In genomic region chr6:15132854-15133670, GRCh38 we compare ENCODE assay signal across 13 cellular contexts.
DNase-seq lines count a peak whose midpoint lies in the region; ATAC-seq, FAIRE-seq and TF ChIP-seq lines count a peak whose summit lies in the region.
"Had no signal": no experiment of that assay in that cellular context is flagged by ENCODE, and none has a peak within 500 bp of the region (broad histone marks: within the 10 kb centered on the region; RNA-seq: fewer than 3 reads in every experiment).

No MANE protein-coding gene starts in this region.

- no peak overlapping the region for H3K4me3 Mint-ChIP-seq in immature natural killer cell
- H3K4me3 Mint-ChIP-seq: memory B cell had no signal

- TF ChIP-seq CTCF in OCI-LY3 (IDR thresholded peaks at IDR 0.05; ENCODE audit: low read depth, low read length) (no peak), fibroblast of mammary gland (conservative IDR thresholded peaks at IDR 0.05; ENCODE audit: control insufficient read depth, insufficient read depth, low read depth, low read length) (no peak)

- no peak overlapping the region for H3K27ac Mint-ChIP-seq in activated naive CD4-positive, alpha-beta T cell treated with anti-CD3 and anti-CD28 coated beads, Interleukin-2, amount 50 U/mL, for 72 hours
- H3K27ac Mint-ChIP-seq in immature natural killer cell = no peak overlapping the region
- H3K27ac Mint-ChIP-seq: CD8-positive, alpha-beta memory T cell; memory B cell had no signal

- no peaks in the 10 kb centered on the region for H3K36me3 ChIP-seq in OCI-LY3 (replicated peaks; ENCODE audit: low read depth, low read length)

- 0 out of 2 replicates have a peak overlapping the region, but pooled peaks have one; percentile 15 for H2AFZ ChIP-seq in OCI-LY3 (ENCODE audit: low read depth, low read length)

- no peak overlapping the region for H3K9ac ChIP-seq in OCI-LY3 (ENCODE audit: low read length)

- H3K9me3 Mint-ChIP-seq in activated naive CD4-positive, alpha-beta T cell treated with anti-CD3 and anti-CD28 coated beads, Interleukin-2, amount 50 U/mL, for 72 hours = no peaks in the 10 kb centered on the region
- H3K9me3 Mint-ChIP-seq in immature natural killer cell = no peaks in the 10 kb centered on the region
- H3K9me3 Mint-ChIP-seq: CD8-positive, alpha-beta memory T cell; memory B cell had no signal

- H3K4me1 ChIP-seq in OCI-LY3 (ENCODE audit: low read length) = peaks cover 74% of the 10 kb centered on the region

- FAIRE-seq in urothelium cell line (lab: Jason Lieb, UNC) = no peak
- FAIRE-seq: GM19239 had no signal

- DNase-seq in activated naive CD4-positive, alpha-beta T cell treated with anti-CD3 and anti-CD28 coated beads, Interleukin-2, amount 50 U/mL, for 72 hours (ENCODE audit: low spot score in 2 of 2) = no peak
- DNase-seq in activated naive CD4-positive, alpha-beta T cell treated with anti-CD3 and anti-CD28 coated beads, Interleukin-2, amount 50 U/mL, for 16 hours = no peak
- DNase-seq in fibroblast of mammary gland (ENCODE audit: low read depth) (peak; percentile 98), urothelium cell line (ENCODE audit: low spot score) (peak; percentile 72), NCI-H2081 treated with DMSO at 0.1 percent for 48 hours (lab: John Stamatoyannopoulos, UW) (no peak), cerebellum (ENCODE audit: low spot score) (no peak), immature natural killer cell (no peak)
- DNase-seq: CD8-positive, alpha-beta memory T cell; cortex of kidney; stimulated activated CD4-positive, alpha-beta T cell treated with anti-CD3 and anti-CD28 coated beads, Interleukin-4, amount 100 ng/mL, for 24 hours had no signal

- H3K79me2 ChIP-seq in OCI-LY3 (ENCODE audit: low read length) = no peaks in the 10 kb centered on the region

- peaks cover 3 to 5% (median 5%) of the 10 kb centered on the region in 3 donors for H3K27me3 Mint-ChIP-seq in immature natural killer cell (ENCODE audit: low read depth in 3 of 3)
- H3K27me3 Mint-ChIP-seq: memory B cell had no signal

- peak overlapping the region; percentile 34 for H3K4me2 ChIP-seq in OCI-LY3 (ENCODE audit: low read length)

- no peaks in the 10 kb centered on the region for H3K4me1 Mint-ChIP-seq in immature natural killer cell
- H3K4me1 Mint-ChIP-seq: CD8-positive, alpha-beta memory T cell had no signal

- no peaks in the 10 kb centered on the region for H3K27me3 ChIP-seq in OCI-LY3 (ENCODE audit: low read depth, low read length)

- H3K27ac ChIP-seq in OCI-LY3 (ENCODE audit: low read length) = no peak overlapping the region

- no peaks in the 10 kb centered on the region for H4K20me1 ChIP-seq in OCI-LY3 (ENCODE audit: insufficient read depth, low read length)

- ATAC-seq in activated naive CD4-positive, alpha-beta T cell treated with anti-CD3 and anti-CD28 coated beads, Interleukin-2, amount 50 U/mL, for 72 hours = peak; percentile 35 to 48

- no peaks in the 10 kb centered on the region for H3K36me3 Mint-ChIP-seq in activated naive CD4-positive, alpha-beta T cell treated with anti-CD3 and anti-CD28 coated beads, Interleukin-2, amount 50 U/mL, for 72 hours
- no peaks in the 10 kb centered on the region for H3K36me3 Mint-ChIP-seq in immature natural killer cell
- H3K36me3 Mint-ChIP-seq: CD8-positive, alpha-beta memory T cell; memory B cell had no signal

- H3K9me3 ChIP-seq in OCI-LY3 (ENCODE audit: insufficient read depth, low read length) = no peaks in the 10 kb centered on the region

- H3K4me3 ChIP-seq in OCI-LY3 (ENCODE audit: low read length) (no peak overlapping the region), fibroblast of mammary gland (ENCODE audit: control insufficient read depth, low read depth, low read length) (no peak overlapping the region)

Comparison
In these comparisons a context has a peak if more than half of its experiments do, and no peak if none do; other contexts are left out.
1. DNase-seq: peak in fibroblast of mammary gland (single experiment) and urothelium cell line (single experiment); none in activated naive CD4-positive, alpha-beta T cell treated with anti-CD3 and anti-CD28 coated beads, Interleukin-2, amount 50 U/mL, for 72 hours (0 of 2), activated naive CD4-positive, alpha-beta T cell treated with anti-CD3 and anti-CD28 coated beads, Interleukin-2, amount 50 U/mL, for 16 hours (single experiment), NCI-H2081 treated with DMSO at 0.1 percent for 48 hours (single experiment), cerebellum (single experiment) and immature natural killer cell (0 of 3).